1 cellular context compared by ENCODE assay signal in the genomic region with DNA sequence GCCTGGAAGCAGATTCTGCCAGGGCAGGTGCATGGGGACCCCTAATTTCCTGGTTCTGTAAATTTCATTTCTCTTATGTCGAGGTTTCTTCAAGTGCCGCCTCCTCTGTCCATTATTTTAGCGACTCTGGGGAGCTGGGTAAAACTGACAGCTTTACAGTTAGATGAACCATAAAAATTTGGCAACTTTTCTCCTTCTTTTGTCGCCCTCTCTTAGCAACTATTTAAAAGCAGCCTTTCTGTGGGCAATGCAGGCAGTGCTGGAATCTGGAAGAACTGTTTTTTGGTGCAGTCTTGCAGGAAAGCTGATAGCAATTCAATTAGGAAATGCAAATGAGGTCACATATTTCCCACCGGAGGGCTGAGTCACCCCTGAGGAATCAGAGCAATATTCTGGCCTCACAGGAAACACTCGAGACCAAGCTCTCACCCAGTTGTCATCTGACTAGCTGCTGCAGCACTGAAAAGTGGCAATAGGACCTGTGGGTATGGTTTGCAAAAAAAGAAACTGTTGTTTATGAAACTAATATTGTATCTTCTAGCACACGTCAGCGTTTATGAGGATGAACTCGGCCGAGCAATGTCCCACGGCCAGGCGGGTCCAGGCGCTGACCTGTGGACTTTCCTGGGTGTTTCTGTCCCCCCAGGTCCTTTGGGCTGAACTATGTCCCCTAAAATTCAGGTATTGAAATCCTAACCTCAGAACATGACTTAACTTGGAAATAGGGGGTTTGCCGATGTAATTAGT.
TF ChIP-seq lines count a peak whose summit lies in the region.

No MANE protein-coding gene starts in this region.

TF ChIP-seq in WTC11, 78 proteins besides CTCF, POLR2A, EP300 and RAD21 (continued from another document):
- TF ChIP-seq SP1 (CRISPR knock-in tag; conservative IDR thresholded peaks at IDR 0.05) (no peak), RELA (CRISPR knock-in tag; IDR thresholded peaks at IDR 0.05; ENCODE audit: borderline replicate concordance) (no peak)
- TF ChIP-seq, protein P1, sequence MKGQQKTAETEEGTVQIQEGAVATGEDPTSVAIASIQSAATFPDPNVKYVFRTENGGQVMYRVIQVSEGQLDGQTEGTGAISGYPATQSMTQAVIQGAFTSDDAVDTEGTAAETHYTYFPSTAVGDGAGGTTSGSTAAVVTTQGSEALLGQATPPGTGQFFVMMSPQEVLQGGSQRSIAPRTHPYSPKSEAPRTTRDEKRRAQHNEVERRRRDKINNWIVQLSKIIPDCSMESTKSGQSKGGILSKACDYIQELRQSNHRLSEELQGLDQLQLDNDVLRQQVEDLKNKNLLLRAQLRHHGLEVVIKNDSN (CRISPR knock-in tag; IDR thresholded peaks at IDR 0.05), result no peak
